ENCODE assay signal across 8 cellular contexts in genomic region chr4:47463235-47463956, GRCh38. TPM values are rescaled to one million over a fixed set of nuclear protein-coding genes. Genes with fewer than 3 reads are reported as not detected.
A peak's percentile ranks its signal among the peaks of the same experiment; 100 is the strongest.
DNase-seq lines count a peak whose midpoint lies in the region; ATAC-seq and TF ChIP-seq lines count a peak whose summit lies in the region.

TSS of gene COMMD8 (minus strand) at chr4:47463702. CDS start at chr4:47463651, 51 bp downstream.

- WGBS in suprapubic skin: under 1% methylated on average over 19 of the region's 51 CpGs

- peak in 1 of 2 donors; percentile 27 for TF ChIP-seq CTCF in suprapubic skin (IDR thresholded peaks at IDR 0.05)

- peak within 1 kb of the TSS; percentile 75 for H3K27ac ChIP-seq in suprapubic skin

- no peaks in the 10 kb centered on the region for H3K36me3 ChIP-seq in suprapubic skin

- H3K27ac Mint-ChIP-seq in activated naive CD4-positive, alpha-beta T cell treated with anti-CD3 and anti-CD28 coated beads, Interleukin-2, amount 50 U/mL, for 24 hours: peak within 1 kb of the TSS; percentile 75

- H3K4me3 Mint-ChIP-seq in activated naive CD4-positive, alpha-beta T cell treated with anti-CD3 and anti-CD28 coated beads, Interleukin-2, amount 50 U/mL, for 24 hours: peak within 1 kb of the TSS; percentile 90

- peak; percentile 93 for ATAC-seq in HG02610 (IDR thresholded peaks at IDR 0.05; ENCODE audit: unreplicated experiment)
- peak; percentile 97 for ATAC-seq in SK-N-SH treated with all-trans-retinoic acid at 6 μM for 48 hours

- H3K9me3 Mint-ChIP-seq in activated naive CD4-positive, alpha-beta T cell treated with anti-CD3 and anti-CD28 coated beads, Interleukin-2, amount 50 U/mL, for 24 hours: no peaks in the 10 kb centered on the region

- no peaks in the 10 kb centered on the region for H3K9me3 ChIP-seq in suprapubic skin

- peaks cover 17% of the 10 kb centered on the region for H3K4me1 ChIP-seq in suprapubic skin

- H3K27me3 Mint-ChIP-seq in activated naive CD4-positive, alpha-beta T cell treated with anti-CD3 and anti-CD28 coated beads, Interleukin-2, amount 50 U/mL, for 24 hours: no peaks in the 10 kb centered on the region

- peak within 1 kb of the TSS; percentile 74 for H3K4me3 ChIP-seq in suprapubic skin

- peaks cover 44% of the 10 kb centered on the region for H3K4me1 Mint-ChIP-seq in activated naive CD4-positive, alpha-beta T cell treated with anti-CD3 and anti-CD28 coated beads, Interleukin-2, amount 50 U/mL, for 24 hours

- no peaks in the 10 kb centered on the region for H3K27me3 ChIP-seq in suprapubic skin

- no peak for TF ChIP-seq EP300 in suprapubic skin (IDR thresholded peaks at IDR 0.05)

- peaks cover 7% of the 10 kb centered on the region for H3K36me3 Mint-ChIP-seq in activated naive CD4-positive, alpha-beta T cell treated with anti-CD3 and anti-CD28 coated beads, Interleukin-2, amount 50 U/mL, for 24 hours

- TF ChIP-seq POLR2A in GM10847 (IDR thresholded peaks at IDR 0.05; ENCODE audit: extremely low read depth, insufficient read length) (peak; percentile 86), suprapubic skin (IDR thresholded peaks at IDR 0.05) (peak in 1 of 2 donors; percentile 29)

- peak; percentile 96 for DNase-seq in NCI-H1092 (lab: John Stamatoyannopoulos, UW)
- DNase-seq in globus pallidus (ENCODE audit: low spot score): peak; percentile 95
- peak; percentile 64 to 98 (median 93) for DNase-seq in nucleus accumbens (lab: John Stamatoyannopoulos, UW)
- DNase-seq in suprapubic skin (ENCODE audit: low spot score in 2 of 2): peak; percentile 99

TF ChIP-seq in SK-N-SH treated with all-trans-retinoic acid at 6 μM for 48 hours, 23 proteins besides CTCF, POLR2A, EP300 and RAD21:
- TF ChIP-seq ARNTL (CRISPR knock-in tag; IDR thresholded peaks at IDR 0.05; ENCODE audit: borderline replicate concordance, low read depth): peak; percentile 94
- TF ChIP-seq, protein P1, sequence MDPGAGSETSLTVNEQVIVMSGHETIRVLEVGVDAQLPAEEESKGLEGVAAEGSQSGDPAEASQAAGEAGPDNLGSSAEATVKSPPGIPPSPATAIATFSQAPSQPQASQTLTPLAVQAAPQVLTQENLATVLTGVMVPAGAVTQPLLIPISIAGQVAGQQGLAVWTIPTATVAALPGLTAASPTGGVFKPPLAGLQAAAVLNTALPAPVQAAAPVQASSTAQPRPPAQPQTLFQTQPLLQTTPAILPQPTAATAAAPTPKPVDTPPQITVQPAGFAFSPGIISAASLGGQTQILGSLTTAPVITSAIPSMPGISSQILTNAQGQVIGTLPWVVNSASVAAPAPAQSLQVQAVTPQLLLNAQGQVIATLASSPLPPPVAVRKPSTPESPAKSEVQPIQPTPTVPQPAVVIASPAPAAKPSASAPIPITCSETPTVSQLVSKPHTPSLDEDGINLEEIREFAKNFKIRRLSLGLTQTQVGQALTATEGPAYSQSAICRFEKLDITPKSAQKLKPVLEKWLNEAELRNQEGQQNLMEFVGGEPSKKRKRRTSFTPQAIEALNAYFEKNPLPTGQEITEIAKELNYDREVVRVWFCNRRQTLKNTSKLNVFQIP (CRISPR knock-in tag; IDR thresholded peaks at IDR 0.05; ENCODE audit: borderline replicate concordance, low read depth): no peak

RNA-seq across cellular contexts. Expression of gene COMMD8, which starts in this region (rescaled TPM):
- 10 to 100 TPM; 10.1 to 18.5 (median 11.0) TPM for total RNA-seq in suprapubic skin

Comparison
In these comparisons a context has a peak if more than half of its experiments do, and no peak if none do; other contexts are left out.
1. Peak in every context shown above with its lines: DNase-seq, ATAC-seq, H3K4me3 ChIP-seq and H3K27ac ChIP-seq.